Comparison of ENCODE assay signal across 8 cellular contexts in genomic region chr19:17390665-17391370, GRCh38. TPM values are rescaled to one million over a fixed set of nuclear protein-coding genes. Genes with fewer than 3 reads are reported as not detected.
DNase-seq lines count a peak whose midpoint lies in the region; ATAC-seq and TF ChIP-seq lines count a peak whose summit lies in the region.

No MANE protein-coding gene starts in this region.

- H3K4me3 ChIP-seq in AG04449 (ENCODE audit: low read depth, low read length) (peak overlapping the region; percentile 63), kidney epithelial cell (ENCODE audit: low read depth, low read length) (peak overlapping the region; percentile 47)

- H3K9me3 Mint-ChIP-seq in activated B cell treated with CpG ODN at 0.5 μM for 24 hours: no peaks in the 10 kb centered on the region

- no peaks in the 10 kb centered on the region for H3K36me3 ChIP-seq in kidney epithelial cell (ENCODE audit: control insufficient read depth, insufficient read depth, low read length)

- no peak overlapping the region for H3K27ac ChIP-seq in caudate nucleus (ENCODE audit: low read depth, low read length)

- intact Hi-C loops in activated B cell treated with CpG ODN at 0.5 μM for 24 hours (cut with micrococcal nuclease): loop anchor here (1.0 to 5.0 kb wide), 4 partner anchors 14 to 314 kb away; partner anchors contain the start of genes BST2, HAUS8 and MYO9B

- POLR2A ChIA-PET in AG04449 (lab: Yijun Ruan, JAX): interaction anchor here (1.2 kb wide), 1 partner anchor 82 kb away, joined by 6 read pairs; the partner anchor contains the start of gene DDA1
- POLR2A ChIA-PET in activated B cell treated with CpG ODN at 0.5 μM for 24 hours (lab: Charles Lee): interaction anchor here (0.6 to 2.5 kb wide), 5 partner anchors 8 to 376 kb away, joined by 3 to 8 read pairs (median 6); partner anchors contain the start of gene ANO8

- peak overlapping the region; percentile 86 for H3K4me3 Mint-ChIP-seq in activated B cell treated with CpG ODN at 0.5 μM for 24 hours

- CTCF ChIA-PET in AG04449 (lab: Yijun Ruan, JAX) (interaction anchor here (0.7 to 9.7 kb wide), 14 partner anchors 8 to 163 kb away, joined by 3 to 208 read pairs (median 8); partner anchors contain the start of genes MRPL34 and PLVAP), activated B cell treated with CpG ODN at 0.5 μM for 24 hours (lab: Charles Lee) (no interaction called here)

- H3K36me3 Mint-ChIP-seq in activated B cell treated with CpG ODN at 0.5 μM for 24 hours (ENCODE audit: low read depth): no peaks in the 10 kb centered on the region

- H3K4me1 Mint-ChIP-seq in activated B cell treated with CpG ODN at 0.5 μM for 24 hours: peaks cover 21% of the 10 kb centered on the region

- peaks cover 11% of the 10 kb centered on the region for H3K27me3 ChIP-seq in kidney epithelial cell (ENCODE audit: control insufficient read depth, insufficient read depth, low read length)

- peak; percentile 76 for TF ChIP-seq CTCF in AG04449 (IDR thresholded peaks at IDR 0.05; ENCODE audit: insufficient read depth, low read length, missing control alignments)
- TF ChIP-seq CTCF in activated B cell treated with CpG ODN at 0.5 μM for 24 hours (IDR thresholded peaks at IDR 0.05): no peak
- peak; percentile 56 for TF ChIP-seq CTCF in kidney epithelial cell (IDR thresholded peaks at IDR 0.05; ENCODE audit: insufficient read depth, low read length, poor library complexity, severe bottlenecking)

- no peaks in the 10 kb centered on the region for H3K27me3 Mint-ChIP-seq in activated B cell treated with CpG ODN at 0.5 μM for 24 hours

- TF ChIP-seq POLR2A in GM18526 (IDR thresholded peaks at IDR 0.05; ENCODE audit: extremely low read depth, insufficient read length): peak; percentile 35

- peak overlapping the region; percentile 24 for H3K27ac Mint-ChIP-seq in activated B cell treated with CpG ODN at 0.5 μM for 24 hours

- ATAC-seq in HG03097 (IDR thresholded peaks at IDR 0.05; ENCODE audit: low FRiP score, unreplicated experiment) (peak; percentile 80), activated B cell treated with CpG ODN at 0.5 μM for 24 hours (ENCODE audit: low read depth) (peak; percentile 100)

- DNase-seq in AG04449 (ENCODE audit: low read depth, low spot score) (peak; percentile 29), NCI-H2171 treated with DMSO at 0.1 percent for 48 hours (lab: John Stamatoyannopoulos, UW) (peak; percentile 86), activated B cell treated with CpG ODN at 0.5 μM for 24 hours (peak; percentile 85), caudate nucleus (lab: John Stamatoyannopoulos, UW) (peak in 55 of 61 donors; percentile 9 to 84 (median 68)), kidney epithelial cell (ENCODE audit: low read depth) (peak; percentile 59)
- DNase-seq in stimulated activated CD4-positive, alpha-beta T cell treated with anti-CD3 and anti-CD28 coated beads, Interleukin-15, amount 100 ng/mL, for 1 hour (ENCODE audit: low read depth in 1 of 2, low spot score in 1 of 2): peak; percentile 74 to 86

RNA-seq across cellular contexts. Expression of gene CCDC194, which starts 3.2 kb away (rescaled TPM):
- 1.7 and 3.9 TPM in 2 replicates for total RNA-seq in activated B cell treated with CpG ODN at 0.5 μM for 24 hours
- not detected in 2 replicates for total RNA-seq in kidney epithelial cell

RNA-seq across cellular contexts. Expression of gene PLVAP, which starts 13.7 kb away (rescaled TPM):
- total RNA-seq in activated B cell treated with CpG ODN at 0.5 μM for 24 hours (0.84 TPM in 1 of 2 replicates, not detected in the other), kidney epithelial cell (0.48 and 1.5 TPM in 2 replicates)

RNA-seq across cellular contexts. Expression of gene BST2, which starts 14.6 kb away (rescaled TPM):
- total RNA-seq in activated B cell treated with CpG ODN at 0.5 μM for 24 hours: 120 and 121 TPM in 2 replicates
- total RNA-seq in kidney epithelial cell: 38.2 and 41.4 TPM in 2 replicates

RNA-seq across cellular contexts. Expression of gene MVB12A, which starts 29.0 kb away (rescaled TPM):
- total RNA-seq in activated B cell treated with CpG ODN at 0.5 μM for 24 hours (22.8 and 23.3 TPM in 2 replicates), kidney epithelial cell (66.1 and 73.7 TPM in 2 replicates)

RNA-seq across cellular contexts. Expression of gene GTPBP3, which starts 53.5 kb away (rescaled TPM):
- total RNA-seq in activated B cell treated with CpG ODN at 0.5 μM for 24 hours (32.4 and 40.2 TPM in 2 replicates), kidney epithelial cell (31.8 and 38.1 TPM in 2 replicates)

Comparison
In these comparisons a context has a peak if more than half of its experiments do, and no peak if none do; other contexts are left out.
1. DNase-seq: peak in every context shown above with its lines; median percentile 86 in NCI-H2171 treated with DMSO at 0.1 percent for 48 hours; 85 in activated B cell treated with CpG ODN at 0.5 μM for 24 hours; 80 in stimulated activated CD4-positive, alpha-beta T cell treated with anti-CD3 and anti-CD28 coated beads, Interleukin-15, amount 100 ng/mL, for 1 hour; 68 in caudate nucleus; 59 in kidney epithelial cell; 29 in AG04449.